Comparison of ENCODE assay signal across 11 cellular contexts in genomic region chr4:75629239-75629638, GRCh38. TPM values are rescaled to one million over a fixed set of nuclear protein-coding genes. Genes with fewer than 3 reads are reported as not detected.
DNase-seq lines count a peak whose midpoint lies in the region; ATAC-seq and TF ChIP-seq lines count a peak whose summit lies in the region.
"Had no signal": no experiment of that assay in that cellular context is flagged by ENCODE, and none has a peak within 500 bp of the region (broad histone marks: within the 10 kb centered on the region; RNA-seq: fewer than 3 reads in every experiment).

No MANE protein-coding gene starts in this region.

- no peak for TF ChIP-seq POLR2A in lower leg skin (IDR thresholded peaks at IDR 0.05)

- intact Hi-C loops in upper lobe of right lung (cut with DNase I) (no loop called here), lower leg skin (cut with DNase I; ENCODE audit: low total_unique reads) (no loop called here)

- peak overlapping the region; percentile 44 for H3K4me3 Mint-ChIP-seq in activated naive CD8-positive, alpha-beta T cell
- H3K4me3 Mint-ChIP-seq in activated naive CD8-positive, alpha-beta T cell treated with anti-CD3 and anti-CD28 coated beads for 36 hours: no peak overlapping the region
- H3K4me3 Mint-ChIP-seq in T-helper 17 cell: peak overlapping the region; percentile 12

- no peaks in the 10 kb centered on the region for H3K4me1 ChIP-seq in upper lobe of right lung

- H3K4me3 ChIP-seq in upper lobe of right lung: peak overlapping the region; percentile 62
- H3K4me3 ChIP-seq in lower leg skin (ENCODE audit: low read depth, poor library complexity, severe bottlenecking): no peak overlapping the region

- 69 to 77% methylated on average over 2 of the region's 2 CpGs for WGBS in lower leg skin, 2 donors

- peaks cover 12% of the 10 kb centered on the region for H3K4me1 Mint-ChIP-seq in activated naive CD8-positive, alpha-beta T cell (ENCODE audit: low read depth)
- peaks cover 22% of the 10 kb centered on the region for H3K4me1 Mint-ChIP-seq in activated naive CD8-positive, alpha-beta T cell treated with anti-CD3 and anti-CD28 coated beads for 36 hours
- H3K4me1 Mint-ChIP-seq in T-helper 17 cell: peaks cover 10% of the 10 kb centered on the region

- peak overlapping the region; percentile 70 for H3K27ac ChIP-seq in upper lobe of right lung

- no peaks in the 10 kb centered on the region for H3K36me3 Mint-ChIP-seq in activated naive CD8-positive, alpha-beta T cell
- H3K36me3 Mint-ChIP-seq in activated naive CD8-positive, alpha-beta T cell treated with anti-CD3 and anti-CD28 coated beads for 36 hours: no peaks in the 10 kb centered on the region
- H3K36me3 Mint-ChIP-seq in T-helper 17 cell (ENCODE audit: low read depth): peaks cover 2% of the 10 kb centered on the region

- no peak overlapping the region for H3K27ac Mint-ChIP-seq in activated naive CD8-positive, alpha-beta T cell
- no peak overlapping the region for H3K27ac Mint-ChIP-seq in activated naive CD8-positive, alpha-beta T cell treated with anti-CD3 and anti-CD28 coated beads for 36 hours
- peak overlapping the region; percentile 86 for H3K27ac Mint-ChIP-seq in T-helper 17 cell

- DNase-seq in activated naive CD8-positive, alpha-beta T cell treated with anti-CD3 and anti-CD28 coated beads for 36 hours: no peak
- DNase-seq in T-helper 17 cell: no peak
- DNase-seq in left kidney (ENCODE audit: low read depth, low spot score): peak; percentile 30
- DNase-seq in upper lobe of right lung: no peak
- no peak for DNase-seq in lower leg skin (ENCODE audit: low spot score in 2 of 2)
- DNase-seq in AML-193 (lab: John Stamatoyannopoulos, UW): no peak
- DNase-seq: activated CD8-positive, alpha-beta memory T cell treated with anti-CD3 and anti-CD28 coated beads, Interleukin-2, amount 50 U/mL, for 48 hours; HCEC 1CT; SIG-M5 had no signal

- ATAC-seq in T-helper 17 cell: no peak
- ATAC-seq in upper lobe of right lung: peak; percentile 55
- no peak for ATAC-seq in GM18861 (IDR thresholded peaks at IDR 0.05; ENCODE audit: unreplicated experiment)

- no peaks in the 10 kb centered on the region for H3K27me3 Mint-ChIP-seq in activated naive CD8-positive, alpha-beta T cell
- H3K27me3 Mint-ChIP-seq in activated naive CD8-positive, alpha-beta T cell treated with anti-CD3 and anti-CD28 coated beads for 36 hours: no peaks in the 10 kb centered on the region
- H3K27me3 Mint-ChIP-seq in T-helper 17 cell: no peaks in the 10 kb centered on the region

- H3K9me3 Mint-ChIP-seq in activated naive CD8-positive, alpha-beta T cell (ENCODE audit: low read depth): no peaks in the 10 kb centered on the region
- no peaks in the 10 kb centered on the region for H3K9me3 Mint-ChIP-seq in activated naive CD8-positive, alpha-beta T cell treated with anti-CD3 and anti-CD28 coated beads for 36 hours

- H3K27me3 ChIP-seq in upper lobe of right lung: no peaks in the 10 kb centered on the region

- TF ChIP-seq CTCF in upper lobe of right lung (IDR thresholded peaks at IDR 0.05) (no peak), lower leg skin (IDR thresholded peaks at IDR 0.05) (no peak)

- no peaks in the 10 kb centered on the region for H3K36me3 ChIP-seq in upper lobe of right lung

- H3K9me3 ChIP-seq in T-helper 17 cell (ENCODE audit: control insufficient read depth, low read length, poor library complexity, severe bottlenecking) (no peaks in the 10 kb centered on the region), upper lobe of right lung (no peaks in the 10 kb centered on the region)

RNA-seq across cellular contexts. Expression of gene CDKL2, which starts 1.1 kb away (rescaled TPM):
- total RNA-seq in activated naive CD8-positive, alpha-beta T cell treated with anti-CD3 and anti-CD28 coated beads for 36 hours: under 1 TPM; 0.60 to 0.84 TPM
- total RNA-seq in T-helper 17 cell: 1 to 10 TPM in 1 of 2 donors, under 1 TPM in 1; 0.67 to 1.3 TPM
- 20.6 TPM for total RNA-seq in upper lobe of right lung
- 1 to 10 TPM in 2 of 4 donors, under 1 TPM in 2; 0.17 to 2.5 (median 0.95) TPM for total RNA-seq in lower leg skin

RNA-seq across cellular contexts. Expression of gene G3BP2, which starts 44.0 kb away (rescaled TPM):
- 100 to 1,000 TPM; 249 to 251 TPM for total RNA-seq in activated naive CD8-positive, alpha-beta T cell treated with anti-CD3 and anti-CD28 coated beads for 36 hours
- 100 to 1,000 TPM; 323 to 339 TPM for total RNA-seq in T-helper 17 cell
- 102 TPM for total RNA-seq in upper lobe of right lung
- 10 to 100 TPM; 50.5 to 67.9 (median 57.2) TPM for total RNA-seq in lower leg skin
